Comparison of ENCODE assay signal across 18 cellular contexts in the genomic region with DNA sequence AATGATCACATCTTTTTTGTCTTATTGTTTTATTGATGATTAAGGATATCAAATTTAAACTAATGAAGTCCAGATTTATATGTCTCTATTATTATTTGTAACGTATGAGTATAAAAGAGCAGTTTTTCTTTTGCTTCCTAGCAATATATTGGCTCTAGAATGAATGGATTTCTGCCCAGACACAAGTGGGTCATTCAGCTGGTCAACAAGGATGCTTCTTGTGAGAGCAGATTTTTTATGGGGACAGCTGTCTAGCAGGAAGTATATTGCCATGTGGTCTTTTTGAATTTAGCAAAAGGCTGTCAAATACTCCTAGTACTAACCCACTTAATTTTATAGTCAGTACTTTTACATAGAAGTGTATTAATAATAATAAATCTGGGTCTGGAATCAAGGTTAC.
"Had no signal": no experiment of that assay in that cellular context is flagged by ENCODE, and none has a peak within 500 bp of the region (broad histone marks: within the 10 kb centered on the region; RNA-seq: fewer than 3 reads in every experiment).

No MANE protein-coding gene starts in this region.

- H3K27me3 Mint-ChIP-seq: effector memory CD8-positive, alpha-beta T cell; stimulated activated memory B cell treated with anti-CD40 and anti-IgM and Interleukin-4, amounts not matched to agents 10 μg/mL and 1 μg/mL and 100 μg/mL, for 72 hours had no signal

- H3K4me3 Mint-ChIP-seq: effector memory CD8-positive, alpha-beta T cell; neural crest cell; stimulated activated memory B cell treated with anti-CD40 and anti-IgM and Interleukin-4, amounts not matched to agents 10 μg/mL and 1 μg/mL and 100 μg/mL, for 72 hours had no signal

- H3K9me3 Mint-ChIP-seq: neural crest cell; stimulated activated memory B cell treated with anti-CD40 and anti-IgM and Interleukin-4, amounts not matched to agents 10 μg/mL and 1 μg/mL and 100 μg/mL, for 72 hours had no signal

- H3K27me3 ChIP-seq: brain microvascular endothelial cell, gastroesophageal sphincter, tibial artery, vagina had no signal

- H3K27ac Mint-ChIP-seq: effector memory CD8-positive, alpha-beta T cell; stimulated activated memory B cell treated with anti-CD40 and anti-IgM and Interleukin-4, amounts not matched to agents 10 μg/mL and 1 μg/mL and 100 μg/mL, for 72 hours had no signal

- DNase-seq: activated CD4-positive, alpha-beta T cell treated with anti-CD3 and anti-CD28 coated beads for 1 hour; activated CD4-positive, alpha-beta T cell treated with anti-CD3 and anti-CD28 coated beads, Interleukin-2, amount 50 U/mL, for 4 hours; activated naive CD4-positive, alpha-beta T cell; activated T-cell treated with anti-CD3 and anti-CD28 coated beads for 4 hours; brain microvascular endothelial cell; cerebellar nuclear complex; dermis blood vessel endothelial cell; effector memory CD8-positive, alpha-beta T cell; left colon; lower lobe of right lung; stimulated activated CD4-positive, alpha-beta T cell treated with anti-CD3 and anti-CD28 coated beads, Interleukin-12 subunit alpha, Interleukin-12 subunit beta, amount 100 ng/mL, for 4 hours; tibial artery had no signal

- H3K27ac ChIP-seq: brain microvascular endothelial cell, epithelial cell of prostate, gastroesophageal sphincter, lower lobe of right lung, tibial artery, vagina, VCaP had no signal

- H3K36me3 Mint-ChIP-seq: stimulated activated memory B cell treated with anti-CD40 and anti-IgM and Interleukin-4, amounts not matched to agents 10 μg/mL and 1 μg/mL and 100 μg/mL, for 72 hours had no signal

- H3K4me1 Mint-ChIP-seq: neural crest cell; stimulated activated memory B cell treated with anti-CD40 and anti-IgM and Interleukin-4, amounts not matched to agents 10 μg/mL and 1 μg/mL and 100 μg/mL, for 72 hours had no signal

- H3K36me3 ChIP-seq: brain microvascular endothelial cell, gastroesophageal sphincter, lower lobe of right lung, tibial artery, vagina had no signal

- H3K4me3 ChIP-seq: gastroesophageal sphincter, lower lobe of right lung, tibial artery, vagina had no signal

- ATAC-seq: effector memory CD8-positive, alpha-beta T cell; gastroesophageal sphincter; left colon; lower lobe of right lung; stimulated activated memory B cell treated with anti-CD40 and anti-IgM and Interleukin-4, amounts not matched to agents 10 μg/mL and 1 μg/mL and 100 μg/mL, for 72 hours had no signal

- H3K4me1 ChIP-seq: gastroesophageal sphincter, lower lobe of right lung, tibial artery, vagina had no signal
